Comparison of ENCODE assay signal across 17 cellular contexts in genomic region chr14:52077261-52077984, GRCh38. TPM values are rescaled to one million over a fixed set of nuclear protein-coding genes. Genes with fewer than 3 reads are reported as not detected.
A peak's percentile ranks its signal among the peaks of the same experiment; 100 is the strongest.
DNase-seq lines count a peak whose midpoint lies in the region; ATAC-seq and TF ChIP-seq lines count a peak whose summit lies in the region.
"Had no signal": no experiment of that assay in that cellular context is flagged by ENCODE, and none has a peak within 500 bp of the region (broad histone marks: within the 10 kb centered on the region; RNA-seq: fewer than 3 reads in every experiment).

No MANE protein-coding gene starts in this region.

- H3K4me2 ChIP-seq in parathyroid adenoma (ENCODE audit: low read length): peak overlapping the region; percentile 14
- no peak overlapping the region for H3K4me2 ChIP-seq in neural progenitor cell

- H3K4me3 Mint-ChIP-seq in CD4-positive, alpha-beta T cell: no peak overlapping the region
- H3K4me3 Mint-ChIP-seq in neural progenitor cell: no peak overlapping the region
- H3K4me3 Mint-ChIP-seq: activated naive CD8-positive, alpha-beta T cell; CD4-positive, alpha-beta memory T cell; naive B cell had no signal

- TF ChIP-seq EP300 in esophagus muscularis mucosa (IDR thresholded peaks at IDR 0.05): no peak

- TF ChIP-seq CTCF in esophagus muscularis mucosa (IDR thresholded peaks at IDR 0.05) (no peak), parathyroid adenoma (IDR thresholded peaks at IDR 0.05) (no peak), body of pancreas (IDR thresholded peaks at IDR 0.05) (no peak), neural progenitor cell (IDR thresholded peaks at IDR 0.05) (no peak)
- no peak for TF ChIP-seq CTCF in CD4-positive, alpha-beta T cell (IDR thresholded peaks at IDR 0.05)

- H2AFZ ChIP-seq in parathyroid adenoma: no peak overlapping the region
- H2AFZ ChIP-seq in neural progenitor cell (replicated peaks): no peak overlapping the region

- H3F3A ChIP-seq in neural progenitor cell (ENCODE audit: low read depth): no peaks in the 10 kb centered on the region

- H3K9me3 ChIP-seq in esophagus muscularis mucosa (no peaks in the 10 kb centered on the region), parathyroid adenoma (ENCODE audit: control insufficient read depth, low read length) (no peaks in the 10 kb centered on the region), body of pancreas (no peaks in the 10 kb centered on the region), neural progenitor cell (ENCODE audit: low read depth) (no peaks in the 10 kb centered on the region)
- no peaks in the 10 kb centered on the region for H3K9me3 ChIP-seq in CD4-positive, alpha-beta T cell (ENCODE audit: control insufficient read depth, low read length)
- H3K9me3 ChIP-seq: colonic mucosa, right lobe of liver, tibial artery had no signal

- H3K27me3 Mint-ChIP-seq in CD4-positive, alpha-beta T cell: peaks cover 21% of the 10 kb centered on the region
- peaks cover 5% of the 10 kb centered on the region for H3K27me3 Mint-ChIP-seq in neural progenitor cell (ENCODE audit: insufficient read depth, low read depth)

- H3K9me3 Mint-ChIP-seq in CD4-positive, alpha-beta T cell: no peaks in the 10 kb centered on the region
- no peaks in the 10 kb centered on the region for H3K9me3 Mint-ChIP-seq in neural progenitor cell

- CTCF ChIA-PET in CD4-positive, alpha-beta T cell (lab: Charles Lee): no interaction called here

- ATAC-seq in body of pancreas: no peak
- no peak for ATAC-seq in CD4-positive, alpha-beta T cell (ENCODE audit: poor library complexity)
- ATAC-seq: HCT116, right lobe of liver had no signal

- no peaks in the 10 kb centered on the region for H4K20me1 ChIP-seq in neural progenitor cell (ENCODE audit: low read depth)

- H3K4me1 Mint-ChIP-seq in CD4-positive, alpha-beta T cell (ENCODE audit: low read depth): no peaks in the 10 kb centered on the region
- H3K4me1 Mint-ChIP-seq in neural progenitor cell: peaks cover 24% of the 10 kb centered on the region

- TF ChIP-seq POLR2A in esophagus muscularis mucosa (IDR thresholded peaks at IDR 0.05; ENCODE audit: low read depth): no peak
- TF ChIP-seq POLR2A in body of pancreas (IDR thresholded peaks at IDR 0.05): no peak

- intact Hi-C loops in esophagus muscularis mucosa (cut with DNase I): no loop called here
- intact Hi-C loops in body of pancreas (cut with DNase I): no loop called here
- intact Hi-C loops in CD4-positive, alpha-beta T cell (cut with DNase I, micrococcal nuclease): no loop called here

- WGBS in esophagus muscularis mucosa: 47% methylated on average over 2 of the region's 2 CpGs
- 57 to 87% methylated on average over 2 of the region's 2 CpGs for WGBS in body of pancreas, 2 donors

- POLR2A ChIA-PET in CD4-positive, alpha-beta T cell (lab: Charles Lee): no interaction called here

- H3K27me3 ChIP-seq in esophagus muscularis mucosa (no peaks in the 10 kb centered on the region), parathyroid adenoma (ENCODE audit: control insufficient read depth, insufficient read depth, low read length) (no peaks in the 10 kb centered on the region), body of pancreas (no peaks in the 10 kb centered on the region), neural progenitor cell (no peaks in the 10 kb centered on the region)
- no peaks in the 10 kb centered on the region for H3K27me3 ChIP-seq in CD4-positive, alpha-beta T cell (ENCODE audit: control insufficient read depth, insufficient read depth, low read length)
- H3K27me3 ChIP-seq: colonic mucosa, right lobe of liver, tibial artery had no signal

- H3K36me3 ChIP-seq in esophagus muscularis mucosa (no peaks in the 10 kb centered on the region), parathyroid adenoma (ENCODE audit: control insufficient read depth, insufficient read depth, low read length) (no peaks in the 10 kb centered on the region), body of pancreas (replicated peaks in 1 of 2; ENCODE audit: insufficient read depth in 1 of 2, low read depth in 2 of 2) (no peaks in the 10 kb centered on the region), neural progenitor cell (no peaks in the 10 kb centered on the region)
- H3K36me3 ChIP-seq: colonic mucosa, right lobe of liver, tibial artery had no signal

- no peak overlapping the region for H3K27ac ChIP-seq in esophagus muscularis mucosa (replicated peaks in 1 of 4)
- peak overlapping the region; percentile 21 for H3K27ac ChIP-seq in parathyroid adenoma
- no peak overlapping the region for H3K27ac ChIP-seq in body of pancreas
- no peak overlapping the region for H3K27ac ChIP-seq in CD4-positive, alpha-beta T cell (ENCODE audit: low read depth, low read length)
- H3K27ac ChIP-seq in neural progenitor cell: no peak overlapping the region
- H3K27ac ChIP-seq: colonic mucosa, right lobe of liver, tibial artery had no signal

- H3K9ac ChIP-seq in parathyroid adenoma (no peak overlapping the region), neural progenitor cell (no peak overlapping the region)

- DNase-seq in EH (ENCODE audit: low read depth) (peak; percentile 36), NCI-H69 (lab: John Stamatoyannopoulos, UW) (peak; percentile 11), esophagus muscularis mucosa (ENCODE audit: extremely low spot score) (peak; percentile 34), body of pancreas (no peak), neural progenitor cell (ENCODE audit: low spot score) (no peak)
- no peak for DNase-seq in CD4-positive, alpha-beta T cell
- DNase-seq: CD4-positive, alpha-beta memory T cell; colonic mucosa; naive B cell; NCI-H1092 treated with DMSO at 0.1 percent for 48 hours; NCI-H510A treated with DMSO at 0.1 percent for 48 hours; right lobe of liver; stimulated activated naive CD4-positive, alpha-beta T cell; tibial artery had no signal

- H3K36me3 Mint-ChIP-seq in CD4-positive, alpha-beta T cell (ENCODE audit: low read depth): no peaks in the 10 kb centered on the region
- no peaks in the 10 kb centered on the region for H3K36me3 Mint-ChIP-seq in neural progenitor cell
- H3K36me3 Mint-ChIP-seq: CD4-positive, alpha-beta memory T cell had no signal

- no peak overlapping the region for H3K27ac Mint-ChIP-seq in CD4-positive, alpha-beta T cell
- H3K27ac Mint-ChIP-seq in neural progenitor cell: no peak overlapping the region
- H3K27ac Mint-ChIP-seq: activated naive CD8-positive, alpha-beta T cell; CD4-positive, alpha-beta memory T cell; naive B cell had no signal

- H3K79me2 ChIP-seq in parathyroid adenoma (no peaks in the 10 kb centered on the region), neural progenitor cell (ENCODE audit: low read depth) (no peaks in the 10 kb centered on the region)

- H3K4me3 ChIP-seq in esophagus muscularis mucosa (no peak overlapping the region), parathyroid adenoma (ENCODE audit: low read depth, low read length) (peak overlapping the region; percentile 0), body of pancreas (no peak overlapping the region), neural progenitor cell (no peak overlapping the region)
- H3K4me3 ChIP-seq: colonic mucosa, right lobe of liver, tibial artery had no signal

- H3K4me1 ChIP-seq in esophagus muscularis mucosa (peaks cover 0 to 10% (median 2%) of the 10 kb centered on the region in 4 donors), parathyroid adenoma (peaks cover 51% of the 10 kb centered on the region), body of pancreas (no peaks in the 10 kb centered on the region), neural progenitor cell (peaks cover 15% of the 10 kb centered on the region)
- H3K4me1 ChIP-seq: colonic mucosa, right lobe of liver had no signal

RNA-seq across cellular contexts. Expression of gene NID2, which starts 8.6 kb away (rescaled TPM):
- total RNA-seq in esophagus muscularis mucosa: 10 to 100 TPM; 40.4 to 77.2 (median 57.5) TPM
- total RNA-seq in body of pancreas: 10 to 100 TPM; 34.6 to 37.6 TPM
- under 1 TPM in 1 of 2 experiments, not detected in 1; 0.19 TPM for total RNA-seq in CD4-positive, alpha-beta T cell
- 22.0 and 24.7 TPM in 2 replicates for total RNA-seq in neural progenitor cell (ENCODE audit: low replicate concordance)
- total RNA-seq: CD4-positive, alpha-beta memory T cell had no signal

Comparison
In these comparisons a context has a peak if more than half of its experiments do, and no peak if none do; other contexts are left out.
1. DNase-seq: peak in EH (single experiment), NCI-H69 (single experiment) and esophagus muscularis mucosa (single experiment); none in body of pancreas (0 of 4), CD4-positive, alpha-beta T cell (0 of 10) and neural progenitor cell (single experiment).
2. RNA of gene NID2, which starts 8.6 kb away (total RNA-seq): 40.4 to 77.2 TPM in esophagus muscularis mucosa, 34.6 to 37.6 TPM in body of pancreas and 22.0 to 24.7 TPM in neural progenitor cell; 0.19 TPM in CD4-positive, alpha-beta T cell; every median in the first group is over 10 times any median in the second.